25 cellular contexts compared by ENCODE assay signal in genomic region chr19:29013988-29014387, GRCh38.
"Had no signal": no experiment of that assay in that cellular context is flagged by ENCODE, and none has a peak within 500 bp of the region (broad histone marks: within the 10 kb centered on the region; RNA-seq: fewer than 3 reads in every experiment).

No MANE protein-coding gene starts in this region.

- H3K4me1 ChIP-seq: parathyroid adenoma, psoas muscle, right lobe of liver, stomach, thyroid gland, tibial nerve, upper lobe of left lung, vagina had no signal

- H3K9ac ChIP-seq: parathyroid adenoma had no signal

- H3K4me3 ChIP-seq: ovary, psoas muscle, right lobe of liver, skin epidermis, stomach, thoracic aorta, thyroid gland, tibial nerve, upper lobe of left lung, vagina had no signal

- H3K36me3 ChIP-seq: ovary, right lobe of liver, stomach, thoracic aorta, thyroid gland, tibial nerve, upper lobe of left lung, vagina had no signal

- H3K27me3 ChIP-seq: ovary, right lobe of liver, thyroid gland, upper lobe of left lung, vagina had no signal

- DNase-seq: naive B cell; naive thymus-derived CD8-positive, alpha-beta T cell; nephron progenitor cell; occipital lobe; ovary; psoas muscle; right cardiac atrium; right lobe of liver; stimulated activated CD4-positive, alpha-beta T cell treated with anti-CD3 and anti-CD28 coated beads, Interleukin-12 subunit alpha, Interleukin-12 subunit beta, amount 100 ng/mL, for 4 hours; stimulated activated CD4-positive, alpha-beta T cell treated with anti-CD3 and anti-CD28 coated beads, Interleukin-1b, Interleukin-23, amount 100 ng/mL, for 48 hours; stimulated activated CD4-positive, alpha-beta T cell treated with anti-CD3 and anti-CD28 coated beads, Interleukin-4, amount 100 ng/mL, for 1 hour; stimulated activated CD4-positive, alpha-beta T cell treated with anti-CD3 and anti-CD28 coated beads, Interleukin-4, amount 100 ng/mL, for 4 hours; stimulated activated CD8-positive, alpha-beta memory T cell treated with anti-CD3 and anti-CD28 coated beads, Interleukin-4, amount 100 ng/mL, for 48 hours; stimulated activated naive B cell treated with anti-CD40 and anti-IgM and Interleukin-4, amounts not matched to agents 10 μg/mL and 1 μg/mL and 100 μg/mL, for 72 hours; stimulated activated naive CD4-positive, alpha-beta T cell treated with Interleukin-2 at 50 U/mL for 16 hours; stomach; thyroid gland; trophoblast cell; upper lobe of left lung had no signal

- ATAC-seq: naive thymus-derived CD8-positive, alpha-beta T cell; natural killer cell treated with Interleukin-12 subunit alpha and Interleukin-12 subunit beta and Interleukin-15 and Interleukin-18, amount 100 ng/mL, for 72 hours; psoas muscle; right cardiac atrium had no signal

- H3K9me3 ChIP-seq: ovary, psoas muscle, right lobe of liver, stomach, thoracic aorta, thyroid gland, tibial nerve, upper lobe of left lung, vagina had no signal

- H3K27ac ChIP-seq: ovary, parathyroid adenoma, psoas muscle, right lobe of liver, skin epidermis, stomach, thoracic aorta, thyroid gland, tibial nerve, upper lobe of left lung, vagina had no signal

- H2AFZ ChIP-seq: parathyroid adenoma had no signal
